8 cellular contexts compared by ENCODE assay signal in genomic region chr10:100535715-100536353, GRCh38. TPM values are rescaled to one million over a fixed set of nuclear protein-coding genes. Genes with fewer than 3 reads are reported as not detected.
A peak's percentile ranks its signal among the peaks of the same experiment; 100 is the strongest.
DNase-seq lines count a peak whose midpoint lies in the region; ATAC-seq and TF ChIP-seq lines count a peak whose summit lies in the region.

Gene HIF1AN (plus strand): TSS chr10:100535943. CDS start chr10:100535959, 16 bp downstream.

- intact Hi-C loops in activated CD4-positive, alpha-beta T cell treated with anti-CD3 and anti-CD28 coated beads, Interleukin-2, amount 10 ng/mL, durations not matched to agents 24 days and 14 days (cut with micrococcal nuclease) = loop anchor here (10.0 kb wide), 1 partner anchor 1279 kb away; the partner anchor contains the start of gene OGA

- H3K27ac ChIP-seq in coronary artery = peak within 1 kb of the TSS; percentile 63 to 81

- peak within 1 kb of the TSS; percentile 84 for H3K4me3 ChIP-seq in coronary artery

- no peaks in the 10 kb centered on the region for H3K27me3 Mint-ChIP-seq in activated CD4-positive, alpha-beta T cell treated with anti-CD3 and anti-CD28 coated beads, Interleukin-2, amount 10 ng/mL, durations not matched to agents 24 days and 14 days

- ATAC-seq in HG03460 (IDR thresholded peaks at IDR 0.05; ENCODE audit: unreplicated experiment) = peak; percentile 95
- peak; percentile 100 for ATAC-seq in left lobe of liver

- DNase-seq in C1 segment of cervical spinal cord (lab: John Stamatoyannopoulos, UW) (peak in 13 of 14 donors; percentile 49 to 88 (median 83)), GM19240 (ENCODE audit: insufficient read length, low spot score) (peak; percentile 92), NCI-H524 treated with DMSO at 0.1 percent for 48 hours (lab: John Stamatoyannopoulos, UW) (peak; percentile 36), coronary artery (ENCODE audit: low spot score) (peak; percentile 88), left lobe of liver (ENCODE audit: low spot score) (peak; percentile 88)
- DNase-seq in activated CD4-positive, alpha-beta T cell treated with anti-CD3 and anti-CD28 coated beads, Interleukin-2, amount 10 ng/mL, durations not matched to agents 24 days and 14 days = peak; percentile 97
- peak; percentile 86 for DNase-seq in stimulated activated CD4-positive, alpha-beta T cell treated with anti-CD3 and anti-CD28 coated beads, Interleukin-2, amount 100 ng/mL, for 4 hours (ENCODE audit: low read depth)

- peaks cover 29% of the 10 kb centered on the region for H3K4me1 Mint-ChIP-seq in activated CD4-positive, alpha-beta T cell treated with anti-CD3 and anti-CD28 coated beads, Interleukin-2, amount 10 ng/mL, durations not matched to agents 24 days and 14 days

- H3K4me3 Mint-ChIP-seq in activated CD4-positive, alpha-beta T cell treated with anti-CD3 and anti-CD28 coated beads, Interleukin-2, amount 10 ng/mL, durations not matched to agents 24 days and 14 days = no peak within 1 kb of the TSS

- H3K9me3 Mint-ChIP-seq in activated CD4-positive, alpha-beta T cell treated with anti-CD3 and anti-CD28 coated beads, Interleukin-2, amount 10 ng/mL, durations not matched to agents 24 days and 14 days = no peaks in the 10 kb centered on the region

- no peak within 1 kb of the TSS for H3K27ac Mint-ChIP-seq in activated CD4-positive, alpha-beta T cell treated with anti-CD3 and anti-CD28 coated beads, Interleukin-2, amount 10 ng/mL, durations not matched to agents 24 days and 14 days

- peak; percentile 81 for TF ChIP-seq CTCF in coronary artery (IDR thresholded peaks at IDR 0.05)

- H3K36me3 Mint-ChIP-seq in activated CD4-positive, alpha-beta T cell treated with anti-CD3 and anti-CD28 coated beads, Interleukin-2, amount 10 ng/mL, durations not matched to agents 24 days and 14 days (ENCODE audit: low read depth) = peaks cover 26% of the 10 kb centered on the region

RNA-seq across cellular contexts. Expression of gene HIF1AN, which starts in this region (rescaled TPM):
- 47.4 and 51.3 TPM in 2 replicates for total RNA-seq in activated CD4-positive, alpha-beta T cell treated with anti-CD3 and anti-CD28 coated beads, Interleukin-2, amount 10 ng/mL, durations not matched to agents 24 days and 14 days
- total RNA-seq in left lobe of liver = 13.0 TPM

Comparison
In these comparisons a context has a peak if more than half of its experiments do, and no peak if none do; other contexts are left out.
1. Peak in every context shown above with its lines: DNase-seq, ATAC-seq, H3K4me3 ChIP-seq and H3K27ac ChIP-seq.
2. DNase-seq: peak in every context shown above with its lines; median percentile 97 in activated CD4-positive, alpha-beta T cell treated with anti-CD3 and anti-CD28 coated beads, Interleukin-2, amount 10 ng/mL, durations not matched to agents 24 days and 14 days; 92 in GM19240; 88 in coronary artery; 88 in left lobe of liver; 86 in stimulated activated CD4-positive, alpha-beta T cell treated with anti-CD3 and anti-CD28 coated beads, Interleukin-2, amount 100 ng/mL, for 4 hours; 83 in C1 segment of cervical spinal cord; 36 in NCI-H524 treated with DMSO at 0.1 percent for 48 hours.